Comparison of ENCODE assay signal across 8 cellular contexts in the genomic region with DNA sequence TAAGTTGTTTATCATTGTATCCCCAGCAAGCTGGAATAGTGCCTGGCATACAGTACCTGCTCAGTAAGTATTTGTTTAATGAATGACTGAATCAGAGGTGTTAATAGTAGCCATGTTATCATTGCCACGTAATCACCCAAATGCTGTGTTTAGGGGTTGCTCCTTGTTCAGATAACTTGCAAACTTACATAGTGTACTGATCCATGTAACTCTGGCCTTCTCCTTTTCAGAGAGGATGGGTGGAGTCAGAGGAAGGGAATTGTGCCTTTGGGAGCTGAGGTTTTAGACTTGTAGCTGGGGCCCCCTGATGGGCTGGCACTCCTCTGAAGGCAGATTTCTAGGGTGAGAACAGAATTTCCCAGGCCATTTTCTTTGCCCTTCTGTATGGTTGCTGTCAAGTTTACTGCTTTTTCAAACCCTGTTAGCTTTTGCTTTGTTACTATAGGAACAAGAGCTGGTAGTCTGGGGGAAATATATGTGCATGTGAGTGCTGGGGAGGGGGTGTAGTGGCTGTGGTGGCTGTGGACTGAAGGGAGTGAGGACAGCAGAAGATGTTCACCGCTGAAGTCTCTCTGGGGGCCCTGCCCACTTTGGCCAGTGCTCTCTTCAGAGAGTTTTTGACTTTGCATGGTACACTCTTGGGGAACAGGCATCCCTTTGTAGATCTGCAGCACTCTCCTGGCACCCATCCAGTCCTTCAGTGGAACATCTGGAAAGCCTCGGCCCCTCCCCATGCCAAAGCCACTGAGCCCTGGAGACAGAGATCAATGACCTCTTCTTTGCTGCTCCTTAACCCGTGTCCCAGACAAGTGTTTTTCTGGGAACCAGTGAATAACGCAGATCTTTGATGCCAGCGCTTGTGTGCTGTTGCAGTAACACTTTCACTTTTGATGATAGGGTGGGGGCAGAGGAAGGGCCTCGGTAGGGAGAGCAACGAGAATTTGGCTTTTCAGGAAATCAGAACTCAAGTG.
DNase-seq lines count a peak whose midpoint lies in the region; TF ChIP-seq lines count a peak whose summit lies in the region.

No MANE protein-coding gene starts in this region.

- H3K36me3 Mint-ChIP-seq in activated naive CD4-positive, alpha-beta T cell treated with anti-CD3 and anti-CD28 coated beads for 36 hours (ENCODE audit: low read depth) = no peaks in the 10 kb centered on the region
- peaks cover 9% of the 10 kb centered on the region for H3K36me3 Mint-ChIP-seq in T-helper 2 cell treated with Interferon-gamma antibody and Interleukin-4, amounts not matched to agents 5 μg/mL and 100 μg/mL, for 36 hours (ENCODE audit: low read depth)
- H3K36me3 Mint-ChIP-seq in Caco-2 (ENCODE audit: insufficient read depth, unreplicated experiment) = no peaks in the 10 kb centered on the region

- H3K36me3 ChIP-seq in endocrine pancreas (ENCODE audit: control insufficient read depth, insufficient read depth, low read length) = no peaks in the 10 kb centered on the region
- no peaks in the 10 kb centered on the region for H3K36me3 ChIP-seq in muscle layer of colon (ENCODE audit: insufficient read depth, low read length)
- H3K36me3 ChIP-seq in vagina = no peaks in the 10 kb centered on the region
- H3K36me3 ChIP-seq in Caco-2 (ENCODE audit: control insufficient read depth, insufficient read depth, low read length) = no peaks in the 10 kb centered on the region

- H3K9ac ChIP-seq in endocrine pancreas (ENCODE audit: control insufficient read depth, insufficient read depth, low read length) (peak overlapping the region; percentile 47), muscle layer of colon (ENCODE audit: low read length) (peak overlapping the region; percentile 4)

- no TSS peak for BruUV-seq in Caco-2 (replicated peaks; lab: Mats Ljungman, UMichigan)

- H3K4me1 Mint-ChIP-seq in activated naive CD4-positive, alpha-beta T cell treated with anti-CD3 and anti-CD28 coated beads for 36 hours (ENCODE audit: low read depth) = peaks cover 42% of the 10 kb centered on the region
- peaks cover 52% of the 10 kb centered on the region for H3K4me1 Mint-ChIP-seq in T-helper 2 cell treated with Interferon-gamma antibody and Interleukin-4, amounts not matched to agents 5 μg/mL and 100 μg/mL, for 36 hours (ENCODE audit: low read depth)
- no peaks in the 10 kb centered on the region for H3K4me1 Mint-ChIP-seq in Caco-2 (ENCODE audit: low read depth, unreplicated experiment)

- POLR2A ChIA-PET in Caco-2 (lab: Charles Lee) = no interaction called here

- no peak for TF ChIP-seq POLR2A in vagina (IDR thresholded peaks at IDR 0.05)

- DNase-seq in activated naive CD4-positive, alpha-beta T cell treated with anti-CD3 and anti-CD28 coated beads for 36 hours = peak; percentile 56
- no peak for DNase-seq in activated naive CD4-positive, alpha-beta T cell treated with anti-CD3 and anti-CD28 coated beads, Interleukin-2, amount 50 U/mL, for 16 hours
- DNase-seq in T-helper 2 cell treated with Interferon-gamma antibody and Interleukin-4, amounts not matched to agents 5 μg/mL and 100 μg/mL, for 36 hours (ENCODE audit: low spot score) = no peak
- DNase-seq in vagina (ENCODE audit: extremely low spot score in 2 of 2) = no peak
- no peak for DNase-seq in Caco-2
- no peak for DNase-seq in amniotic stem cell (lab: John Stamatoyannopoulos, UW)

- H3K4me1 ChIP-seq in endocrine pancreas (ENCODE audit: control insufficient read depth, insufficient read depth, low read length) (peaks cover 8% of the 10 kb centered on the region), muscle layer of colon (ENCODE audit: insufficient read depth, low read length) (peaks cover 43% of the 10 kb centered on the region), vagina (peaks cover 19% of the 10 kb centered on the region), Caco-2 (no peaks in the 10 kb centered on the region)

- H3K27ac Mint-ChIP-seq in activated naive CD4-positive, alpha-beta T cell treated with anti-CD3 and anti-CD28 coated beads for 36 hours = peak overlapping the region; percentile 73
- H3K27ac Mint-ChIP-seq in T-helper 2 cell treated with Interferon-gamma antibody and Interleukin-4, amounts not matched to agents 5 μg/mL and 100 μg/mL, for 36 hours = peak overlapping the region; percentile 89
- H3K27ac Mint-ChIP-seq in Caco-2 (ENCODE audit: unreplicated experiment) = no peak overlapping the region

- H3K27ac ChIP-seq in muscle layer of colon (ENCODE audit: low read depth, low read length) (peak overlapping the region; percentile 62), vagina (peak overlapping the region; percentile 45)

- H3K9me3 ChIP-seq in endocrine pancreas (ENCODE audit: control insufficient read depth, low read length) = no peaks in the 10 kb centered on the region
- no peaks in the 10 kb centered on the region for H3K9me3 ChIP-seq in muscle layer of colon (ENCODE audit: low read length)
- H3K9me3 ChIP-seq in vagina = no peaks in the 10 kb centered on the region
- H3K9me3 ChIP-seq in Caco-2 = no peaks in the 10 kb centered on the region

- H3K27me3 ChIP-seq in endocrine pancreas (ENCODE audit: control insufficient read depth, insufficient read depth, low read length) (no peaks in the 10 kb centered on the region), muscle layer of colon (ENCODE audit: control insufficient read depth in 1 of 2, insufficient read depth in 2 of 2, low read length in 2 of 2) (no peaks in the 10 kb centered on the region), vagina (no peaks in the 10 kb centered on the region), Caco-2 (replicated peaks; ENCODE audit: control insufficient read depth, insufficient read depth, low read length) (no peaks in the 10 kb centered on the region)

- H3K4me3 Mint-ChIP-seq in activated naive CD4-positive, alpha-beta T cell treated with anti-CD3 and anti-CD28 coated beads for 36 hours = peak overlapping the region; percentile 56
- peak overlapping the region; percentile 84 for H3K4me3 Mint-ChIP-seq in T-helper 2 cell treated with Interferon-gamma antibody and Interleukin-4, amounts not matched to agents 5 μg/mL and 100 μg/mL, for 36 hours
- H3K4me3 Mint-ChIP-seq in Caco-2 (ENCODE audit: unreplicated experiment) = no peak overlapping the region

- no peaks in the 10 kb centered on the region for H3K27me3 Mint-ChIP-seq in activated naive CD4-positive, alpha-beta T cell treated with anti-CD3 and anti-CD28 coated beads for 36 hours (ENCODE audit: low read depth)
- H3K27me3 Mint-ChIP-seq in T-helper 2 cell treated with Interferon-gamma antibody and Interleukin-4, amounts not matched to agents 5 μg/mL and 100 μg/mL, for 36 hours (ENCODE audit: low read depth) = no peaks in the 10 kb centered on the region
- H3K27me3 Mint-ChIP-seq in Caco-2 (ENCODE audit: insufficient read depth, unreplicated experiment) = peaks cover 4% of the 10 kb centered on the region

- CTCF ChIA-PET in activated naive CD4-positive, alpha-beta T cell treated with anti-CD3 and anti-CD28 coated beads for 36 hours (lab: Charles Lee) = interaction anchor here (1.1 to 1.5 kb wide), 2 partner anchors 29 to 82 kb away, joined by 3 to 7 read pairs; no protein-coding TSS in a partner anchor
- CTCF ChIA-PET in Caco-2 (lab: Charles Lee) = interaction anchor here (0.6 kb wide), 2 partner anchors 208 to 275 kb away, joined by 5 to 7 read pairs; no protein-coding TSS in a partner anchor

- intact Hi-C loops in activated naive CD4-positive, alpha-beta T cell treated with anti-CD3 and anti-CD28 coated beads for 36 hours (cut with micrococcal nuclease) = loop anchor here (1.0 kb wide), 1 partner anchor 76 kb away; no protein-coding TSS in a partner anchor
- intact Hi-C loops in vagina (cut with DNase I) = no loop called here
- intact Hi-C loops in Caco-2 (cut with micrococcal nuclease; ENCODE audit: unreplicated experiment) = no loop called here

- no peaks in the 10 kb centered on the region for H3K9me3 Mint-ChIP-seq in activated naive CD4-positive, alpha-beta T cell treated with anti-CD3 and anti-CD28 coated beads for 36 hours
- no peaks in the 10 kb centered on the region for H3K9me3 Mint-ChIP-seq in T-helper 2 cell treated with Interferon-gamma antibody and Interleukin-4, amounts not matched to agents 5 μg/mL and 100 μg/mL, for 36 hours
- no peaks in the 10 kb centered on the region for H3K9me3 Mint-ChIP-seq in Caco-2 (ENCODE audit: unreplicated experiment)

- H3K4me3 ChIP-seq in endocrine pancreas (ENCODE audit: control insufficient read depth, insufficient read depth, low read length) = peak overlapping the region; percentile 35
- peak overlapping the region in 1 of 2 donors; percentile 46 for H3K4me3 ChIP-seq in muscle layer of colon (ENCODE audit: low read depth in 1 of 2, low read length in 2 of 2)
- H3K4me3 ChIP-seq in vagina = peak overlapping the region; percentile 24 to 31
- H3K4me3 ChIP-seq in Caco-2 (ENCODE audit: low read depth, low read length) = no peak overlapping the region

- TF ChIP-seq CTCF in vagina (IDR thresholded peaks at IDR 0.05) = no peak
- TF ChIP-seq CTCF in Caco-2 (IDR thresholded peaks at IDR 0.05; ENCODE audit: insufficient read depth in 1 of 2, low read depth in 1 of 2, low read length in 1 of 2, severe bottlenecking in 1 of 2, unreplicated experiment in 1 of 2) = no peak
